In genomic region chr22:49195636-49196035, GRCh38 we compare ENCODE assay signal across 12 cellular contexts.
A peak's percentile ranks its signal among the peaks of the same experiment; 100 is the strongest.
DNase-seq lines count a peak whose midpoint lies in the region; ATAC-seq and TF ChIP-seq lines count a peak whose summit lies in the region.
"Had no signal": no experiment of that assay in that cellular context is flagged by ENCODE, and none has a peak within 500 bp of the region (broad histone marks: within the 10 kb centered on the region; RNA-seq: fewer than 3 reads in every experiment).

No MANE protein-coding gene starts in this region.

- no peaks in the 10 kb centered on the region for H3K36me3 Mint-ChIP-seq in natural killer cell treated with Interleukin-12 subunit alpha and Interleukin-12 subunit beta and Interleukin-15 and Interleukin-18, amount 100 ng/mL, for 72 hours
- H3K36me3 Mint-ChIP-seq in natural killer cell, result no peaks in the 10 kb centered on the region
- no peaks in the 10 kb centered on the region for H3K36me3 Mint-ChIP-seq in stimulated activated effector memory CD8-positive, alpha-beta T cell treated with anti-CD3 and anti-CD28 coated beads, Interleukin-12 subunit alpha, Interleukin-12 subunit beta, amount 100 ng/mL, for 72 hours

- no peak overlapping the region for H2AFZ ChIP-seq in osteoblast (ENCODE audit: low read length)

- H3K4me2 ChIP-seq in osteoblast (ENCODE audit: insufficient read depth, low read length), result no peak overlapping the region
- H3K4me2 ChIP-seq: BLaER1 treated with 17β-estradiol and CSF1 and Interleukin-3, amounts not matched to agents 10 nM and 100 nM had no signal

- DNase-seq in natural killer cell treated with Interleukin-12 subunit alpha and Interleukin-12 subunit beta and Interleukin-15 and Interleukin-18, amount 100 ng/mL, for 72 hours (ENCODE audit: low spot score), result peak; percentile 26
- DNase-seq in natural killer cell, result no peak
- DNase-seq in osteoblast (ENCODE audit: insufficient read length, low spot score, missing footprints), result peak; percentile 38
- DNase-seq in stimulated activated effector memory CD8-positive, alpha-beta T cell treated with anti-CD3 and anti-CD28 coated beads, Interleukin-12 subunit alpha, Interleukin-12 subunit beta, amount 100 ng/mL, for 72 hours (ENCODE audit: low spot score in 2 of 2), result no peak
- DNase-seq: CD4-positive, alpha-beta T cell had no signal

- no peaks in the 10 kb centered on the region for H3K79me2 ChIP-seq in osteoblast (ENCODE audit: insufficient read depth, low read length)

- no peak overlapping the region for H3K27ac ChIP-seq in osteoblast (ENCODE audit: low read depth, low read length)
- H3K27ac ChIP-seq: BLaER1 treated with 17β-estradiol and CSF1 and Interleukin-3, amounts not matched to agents 10 nM and 100 nM; HL-60 had no signal

- H3K9me3 Mint-ChIP-seq in natural killer cell treated with Interleukin-12 subunit alpha and Interleukin-12 subunit beta and Interleukin-15 and Interleukin-18, amount 100 ng/mL, for 72 hours, result no peaks in the 10 kb centered on the region
- no peaks in the 10 kb centered on the region for H3K9me3 Mint-ChIP-seq in natural killer cell
- no peaks in the 10 kb centered on the region for H3K9me3 Mint-ChIP-seq in stimulated activated effector memory CD8-positive, alpha-beta T cell treated with anti-CD3 and anti-CD28 coated beads, Interleukin-12 subunit alpha, Interleukin-12 subunit beta, amount 100 ng/mL, for 72 hours
- H3K9me3 Mint-ChIP-seq: CD4-positive, alpha-beta T cell had no signal

- TF ChIP-seq CTCF in natural killer cell (IDR thresholded peaks at IDR 0.05) (no peak), osteoblast (IDR thresholded peaks at IDR 0.05; ENCODE audit: extremely low read depth, low read depth, low read length) (no peak)

- no peaks in the 10 kb centered on the region for H3K9me3 ChIP-seq in osteoblast (ENCODE audit: low read depth, low read length)
- H3K9me3 ChIP-seq: BLaER1 treated with 17β-estradiol and CSF1 and Interleukin-3, amounts not matched to agents 10 nM and 100 nM; Caco-2; HAP-1 had no signal

- intact Hi-C loops in natural killer cell (cut with micrococcal nuclease), result no loop called here

- no peaks in the 10 kb centered on the region for H3K4me1 ChIP-seq in osteoblast (ENCODE audit: insufficient read depth, low read length)
- H3K4me1 ChIP-seq: BLaER1 treated with 17β-estradiol and CSF1 and Interleukin-3, amounts not matched to agents 10 nM and 100 nM; Caco-2; HAP-1 had no signal

- no peak overlapping the region for H3K27ac Mint-ChIP-seq in natural killer cell treated with Interleukin-12 subunit alpha and Interleukin-12 subunit beta and Interleukin-15 and Interleukin-18, amount 100 ng/mL, for 72 hours
- H3K27ac Mint-ChIP-seq in natural killer cell, result no peak overlapping the region
- no peak overlapping the region for H3K27ac Mint-ChIP-seq in stimulated activated effector memory CD8-positive, alpha-beta T cell treated with anti-CD3 and anti-CD28 coated beads, Interleukin-12 subunit alpha, Interleukin-12 subunit beta, amount 100 ng/mL, for 72 hours
- H3K27ac Mint-ChIP-seq: B cell; CD4-positive, alpha-beta T cell had no signal

- H4K20me1 ChIP-seq in osteoblast (ENCODE audit: insufficient read depth, low read length), result no peaks in the 10 kb centered on the region

- H3K4me3 ChIP-seq in osteoblast (ENCODE audit: insufficient read depth, low read length), result no peak overlapping the region
- H3K4me3 ChIP-seq: BLaER1 treated with 17β-estradiol and CSF1 and Interleukin-3, amounts not matched to agents 10 nM and 100 nM; HAP-1 had no signal

- ATAC-seq in natural killer cell treated with Interleukin-12 subunit alpha and Interleukin-12 subunit beta and Interleukin-15 and Interleukin-18, amount 100 ng/mL, for 72 hours, result no peak
- no peak for ATAC-seq in natural killer cell
- peak; percentile 3 for ATAC-seq in stimulated activated effector memory CD8-positive, alpha-beta T cell treated with anti-CD3 and anti-CD28 coated beads, Interleukin-12 subunit alpha, Interleukin-12 subunit beta, amount 100 ng/mL, for 72 hours
- no peak for ATAC-seq in HG03378 (IDR thresholded peaks at IDR 0.05; ENCODE audit: unreplicated experiment)
- ATAC-seq in HG03175 (IDR thresholded peaks at IDR 0.05; ENCODE audit: unreplicated experiment), result no peak

- peaks cover 0 to 3% of the 10 kb centered on the region in 2 donors for H3K27me3 Mint-ChIP-seq in natural killer cell treated with Interleukin-12 subunit alpha and Interleukin-12 subunit beta and Interleukin-15 and Interleukin-18, amount 100 ng/mL, for 72 hours
- peaks cover 6 to 11% of the 10 kb centered on the region in 2 donors for H3K27me3 Mint-ChIP-seq in natural killer cell (ENCODE audit: low read depth in 2 of 2)

- no peaks in the 10 kb centered on the region for H3K4me1 Mint-ChIP-seq in natural killer cell treated with Interleukin-12 subunit alpha and Interleukin-12 subunit beta and Interleukin-15 and Interleukin-18, amount 100 ng/mL, for 72 hours (ENCODE audit: low read depth in 2 of 2)
- H3K4me1 Mint-ChIP-seq in natural killer cell, result no peaks in the 10 kb centered on the region
- H3K4me1 Mint-ChIP-seq in stimulated activated effector memory CD8-positive, alpha-beta T cell treated with anti-CD3 and anti-CD28 coated beads, Interleukin-12 subunit alpha, Interleukin-12 subunit beta, amount 100 ng/mL, for 72 hours, result no peaks in the 10 kb centered on the region
- H3K4me1 Mint-ChIP-seq: B cell had no signal

- no peaks in the 10 kb centered on the region for H3K27me3 ChIP-seq in osteoblast (ENCODE audit: insufficient read depth, low read length)

- H3K36me3 ChIP-seq in osteoblast (ENCODE audit: insufficient read depth, low read length), result no peaks in the 10 kb centered on the region
- H3K36me3 ChIP-seq: BLaER1 treated with 17β-estradiol and CSF1 and Interleukin-3, amounts not matched to agents 10 nM and 100 nM; HAP-1 had no signal

- H3K4me3 Mint-ChIP-seq in natural killer cell treated with Interleukin-12 subunit alpha and Interleukin-12 subunit beta and Interleukin-15 and Interleukin-18, amount 100 ng/mL, for 72 hours, result no peak overlapping the region
- H3K4me3 Mint-ChIP-seq in natural killer cell, result no peak overlapping the region
- H3K4me3 Mint-ChIP-seq in stimulated activated effector memory CD8-positive, alpha-beta T cell treated with anti-CD3 and anti-CD28 coated beads, Interleukin-12 subunit alpha, Interleukin-12 subunit beta, amount 100 ng/mL, for 72 hours, result no peak overlapping the region
- H3K4me3 Mint-ChIP-seq: B cell; CD4-positive, alpha-beta T cell had no signal

Comparison
In these comparisons a context has a peak if more than half of its experiments do, and no peak if none do; other contexts are left out.
1. DNase-seq: peak in natural killer cell treated with Interleukin-12 subunit alpha and Interleukin-12 subunit beta and Interleukin-15 and Interleukin-18, amount 100 ng/mL, for 72 hours (single experiment) and osteoblast (single experiment); none in natural killer cell (single experiment) and stimulated activated effector memory CD8-positive, alpha-beta T cell treated with anti-CD3 and anti-CD28 coated beads, Interleukin-12 subunit alpha, Interleukin-12 subunit beta, amount 100 ng/mL, for 72 hours (0 of 2).